In genomic region chr6:29737707-29738630, GRCh38 we compare ENCODE assay signal across 8 cellular contexts. TPM values are rescaled to one million over a fixed set of nuclear protein-coding genes. Genes with fewer than 3 reads are reported as not detected.
DNase-seq lines count a peak whose midpoint lies in the region; ATAC-seq, FAIRE-seq and TF ChIP-seq lines count a peak whose summit lies in the region.

No MANE protein-coding gene starts in this region.

- H3K27ac Mint-ChIP-seq in activated T-helper 2 cell treated with anti-CD3 and anti-CD28 coated beads, Interferon-gamma antibody, Interleukin-2, Interleukin-4, amounts not matched to agents 10 μg/mL and 5 μg/mL and 100 μg/mL, durations not matched to agents 14 hours and 24 hours and 36 hours = no peak overlapping the region

- H3K4me1 Mint-ChIP-seq in activated T-helper 2 cell treated with anti-CD3 and anti-CD28 coated beads, Interferon-gamma antibody, Interleukin-2, Interleukin-4, amounts not matched to agents 10 μg/mL and 5 μg/mL and 100 μg/mL, durations not matched to agents 14 hours and 24 hours and 36 hours (ENCODE audit: low read depth) = peaks cover 4% of the 10 kb centered on the region

- no peak for FAIRE-seq in D721Med (lab: Jason Lieb, UNC)

- DNase-seq in D721Med (ENCODE audit: insufficient read length, low spot score) (no peak), RWPE1 (ENCODE audit: low spot score) (peak; percentile 57), foreskin keratinocyte (peak in 1 of 2 donors; percentile 64), ovary (peak in 3 of 5 donors; percentile 47 to 56 (median 53)), aorta (peak in 1 of 2 donors; percentile 73), epidermal melanocyte (ENCODE audit: insufficient read length, low spot score) (no peak)
- peak; percentile 58 for DNase-seq in activated T-helper 2 cell treated with anti-CD3 and anti-CD28 coated beads, Interferon-gamma antibody, Interleukin-2, Interleukin-4, amounts not matched to agents 10 μg/mL and 5 μg/mL and 100 μg/mL, durations not matched to agents 14 hours and 24 hours and 36 hours (ENCODE audit: low spot score)

- H3K36me3 ChIP-seq in ovary = no peaks in the 10 kb centered on the region
- no peaks in the 10 kb centered on the region for H3K36me3 ChIP-seq in aorta (ENCODE audit: control insufficient read depth in 1 of 2, insufficient read depth in 2 of 2, low read length in 1 of 2)

- H3K4me3 ChIP-seq in ovary = no peak overlapping the region
- H3K4me3 ChIP-seq in aorta (ENCODE audit: low read length in 2 of 2) = no peak overlapping the region

- H3K9me3 ChIP-seq in ovary = no peaks in the 10 kb centered on the region
- H3K9me3 ChIP-seq in aorta (ENCODE audit: control insufficient read depth, low read length) = peaks cover 2% of the 10 kb centered on the region

- intact Hi-C loops in activated T-helper 2 cell treated with anti-CD3 and anti-CD28 coated beads, Interferon-gamma antibody, Interleukin-2, Interleukin-4, amounts not matched to agents 10 μg/mL and 5 μg/mL and 100 μg/mL, durations not matched to agents 14 hours and 24 hours and 36 hours (cut with micrococcal nuclease) = loop anchor here (1.0 to 2.0 kb wide), 2 partner anchors 15 to 97 kb away; no protein-coding TSS in a partner anchor
- intact Hi-C loops in ovary (cut with DNase I) = no loop called here
- intact Hi-C loops in aorta (cut with DNase I) = loop anchor here (2.0 to 10.0 kb wide), 2 partner anchors 97 kb away; no protein-coding TSS in a partner anchor

- peak; percentile 53 for ATAC-seq in HG02885 (IDR thresholded peaks at IDR 0.05; ENCODE audit: poor library complexity, unreplicated experiment)
- ATAC-seq in foreskin keratinocyte = peak; percentile 78
- peak; percentile 83 for ATAC-seq in aorta (ENCODE audit: low FRiP score)

- H3K4me1 ChIP-seq in foreskin keratinocyte (peaks cover 4% of the 10 kb centered on the region), ovary (ENCODE audit: insufficient read depth) (no peaks in the 10 kb centered on the region), aorta (ENCODE audit: control insufficient read depth in 1 of 2, insufficient read depth in 2 of 2, low read length in 2 of 2) (no peaks in the 10 kb centered on the region)

- TF ChIP-seq CTCF in D721Med (IDR thresholded peaks at IDR 0.05; ENCODE audit: insufficient read depth, missing control alignments) (peak; percentile 71), RWPE1 (conservative IDR thresholded peaks at IDR 0.05; ENCODE audit: low read depth) (peak; percentile 74), foreskin keratinocyte (conservative IDR thresholded peaks at IDR 0.05) (peak; percentile 89), ovary (IDR thresholded peaks at IDR 0.05) (peak in 1 of 3 donors; percentile 46)

- 47 to 51% (median 49%) methylated on average over 9 of the region's 9 CpGs for WGBS in ovary, 3 donors
- WGBS in aorta, 2 donors = 50 to 52% methylated on average over 9 of the region's 9 CpGs

- TF ChIP-seq POLR2A in ovary (IDR thresholded peaks at IDR 0.05) = no peak

- H3K36me3 Mint-ChIP-seq in activated T-helper 2 cell treated with anti-CD3 and anti-CD28 coated beads, Interferon-gamma antibody, Interleukin-2, Interleukin-4, amounts not matched to agents 10 μg/mL and 5 μg/mL and 100 μg/mL, durations not matched to agents 14 hours and 24 hours and 36 hours (ENCODE audit: low read depth) = peaks cover 12% of the 10 kb centered on the region

- H3K4me3 Mint-ChIP-seq in activated T-helper 2 cell treated with anti-CD3 and anti-CD28 coated beads, Interferon-gamma antibody, Interleukin-2, Interleukin-4, amounts not matched to agents 10 μg/mL and 5 μg/mL and 100 μg/mL, durations not matched to agents 14 hours and 24 hours and 36 hours (ENCODE audit: low read depth) = no peak overlapping the region

- no peaks in the 10 kb centered on the region for H3K27me3 Mint-ChIP-seq in activated T-helper 2 cell treated with anti-CD3 and anti-CD28 coated beads, Interferon-gamma antibody, Interleukin-2, Interleukin-4, amounts not matched to agents 10 μg/mL and 5 μg/mL and 100 μg/mL, durations not matched to agents 14 hours and 24 hours and 36 hours (ENCODE audit: low read depth)

- CTCF ChIA-PET in RWPE1 (lab: Yijun Ruan, JAX) = interaction anchor here (0.6 to 3.0 kb wide), 8 partner anchors 14 to 427 kb away, joined by 3 to 13 read pairs (median 4); no protein-coding TSS in a partner anchor

- no peak for TF ChIP-seq EP300 in ovary (IDR thresholded peaks at IDR 0.05)

- H3K27ac ChIP-seq in RWPE1 (no peak overlapping the region), foreskin keratinocyte (no peak overlapping the region), ovary (no peak overlapping the region), aorta (ENCODE audit: low read depth in 1 of 2, low read length in 2 of 2) (no peak overlapping the region)

- POLR2A ChIA-PET in RWPE1 (lab: Yijun Ruan, JAX; ENCODE audit: low non-redundant PET) = no interaction called here

- H3K9me3 Mint-ChIP-seq in activated T-helper 2 cell treated with anti-CD3 and anti-CD28 coated beads, Interferon-gamma antibody, Interleukin-2, Interleukin-4, amounts not matched to agents 10 μg/mL and 5 μg/mL and 100 μg/mL, durations not matched to agents 14 hours and 24 hours and 36 hours = peaks cover 8% of the 10 kb centered on the region

- H3K27me3 ChIP-seq in foreskin keratinocyte (no peaks in the 10 kb centered on the region), ovary (no peaks in the 10 kb centered on the region), aorta (ENCODE audit: control insufficient read depth in 1 of 2, insufficient read depth in 2 of 2, low read length in 1 of 2) (no peaks in the 10 kb centered on the region)

RNA-seq across cellular contexts. Expression of gene HLA-F, which starts 14.7 kb away (rescaled TPM):
- 266 and 278 TPM in 2 replicates for total RNA-seq in activated T-helper 2 cell treated with anti-CD3 and anti-CD28 coated beads, Interferon-gamma antibody, Interleukin-2, Interleukin-4, amounts not matched to agents 10 μg/mL and 5 μg/mL and 100 μg/mL, durations not matched to agents 14 hours and 24 hours and 36 hours
- total RNA-seq in foreskin keratinocyte (35.3 and 55.5 TPM in 2 replicates), ovary (10 to 100 TPM; 16.3 to 43.4 (median 29.6) TPM), aorta (100 to 1,000 TPM in 1 of 2 donors, 10 to 100 TPM in 1; 90.5 to 124 TPM)
- polyA plus RNA-seq in foreskin keratinocyte (36.6 and 54.5 TPM in 2 replicates), ovary (10 to 100 TPM; 16.8 to 61.6 TPM), aorta (100 to 1,000 TPM in 1 of 2 donors, 10 to 100 TPM in 1; 34.2 to 153 TPM)

RNA-seq across cellular contexts. Expression of gene ZFP57, which starts 57.0 kb away (rescaled TPM):
- 2.6 and 3.0 TPM in 2 replicates for total RNA-seq in activated T-helper 2 cell treated with anti-CD3 and anti-CD28 coated beads, Interferon-gamma antibody, Interleukin-2, Interleukin-4, amounts not matched to agents 10 μg/mL and 5 μg/mL and 100 μg/mL, durations not matched to agents 14 hours and 24 hours and 36 hours
- total RNA-seq in foreskin keratinocyte (1.3 and 20.1 TPM in 2 replicates), ovary (under 1 TPM in 2 of 7 donors, not detected in 5; 0.24 to 0.25 TPM), aorta (under 1 TPM in 1 of 2 donors, not detected in 1; 0.49 TPM)
- polyA plus RNA-seq in foreskin keratinocyte (1.7 and 23.1 TPM in 2 replicates), ovary (under 1 TPM in 1 of 2 donors, not detected in 1; 0.13 TPM), aorta (1 to 10 TPM in 1 of 2 donors, not detected in 1; 7.1 TPM)

Comparison
In these comparisons a context has a peak if more than half of its experiments do, and no peak if none do; other contexts are left out.
1. DNase-seq: peak in RWPE1 (single experiment), activated T-helper 2 cell treated with anti-CD3 and anti-CD28 coated beads, Interferon-gamma antibody, Interleukin-2, Interleukin-4, amounts not matched to agents 10 μg/mL and 5 μg/mL and 100 μg/mL, durations not matched to agents 14 hours and 24 hours and 36 hours (single experiment) and ovary (3 of 5); none in D721Med (single experiment) and epidermal melanocyte (single experiment).
2. intact Hi-C loops: an anchor here in activated T-helper 2 cell treated with anti-CD3 and anti-CD28 coated beads, Interferon-gamma antibody, Interleukin-2, Interleukin-4, amounts not matched to agents 10 μg/mL and 5 μg/mL and 100 μg/mL, durations not matched to agents 14 hours and 24 hours and 36 hours (1.0 to 2.0 kb wide) and aorta (2.0 to 10.0 kb wide); none called in ovary.
3. Peak in every context shown above with its lines, with median percentiles within 50 percentile points of each other: ATAC-seq.